Comparison of ENCODE assay signal across 8 cellular contexts in the genomic region with DNA sequence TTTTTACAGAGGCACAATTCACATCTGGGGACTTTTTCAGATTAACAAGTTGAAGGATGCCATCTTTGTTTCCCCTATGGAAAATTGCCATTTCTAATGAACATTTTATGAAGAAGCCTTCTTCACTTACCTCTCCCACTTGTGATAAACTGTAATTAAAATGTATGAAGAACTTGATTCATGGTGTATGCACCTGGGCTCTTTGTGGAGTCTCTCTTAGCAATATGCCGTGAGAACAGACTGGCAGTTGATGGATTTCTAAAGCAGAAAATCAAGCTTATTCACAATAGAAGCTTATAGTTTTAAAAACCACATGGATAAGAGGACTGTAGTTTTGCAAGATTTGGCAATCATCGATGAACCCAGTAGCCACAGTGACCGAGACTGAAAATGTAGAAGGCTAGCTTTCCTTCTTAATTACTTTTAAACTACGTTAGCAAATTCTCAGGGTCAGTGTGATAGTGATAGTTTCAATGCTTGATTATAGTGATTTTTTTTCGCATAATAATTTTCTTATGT.
DNase-seq lines count a peak whose midpoint lies in the region; ATAC-seq and TF ChIP-seq lines count a peak whose summit lies in the region.

No MANE protein-coding gene starts in this region.

- H3K27ac ChIP-seq in brain microvascular endothelial cell (peak overlapping the region; percentile 38), tibial nerve (peak overlapping the region in 3 of 4 donors; percentile 47 to 79 (median 70))

- peaks cover 0 to 51% (median 25%) of the 10 kb centered on the region in 4 donors for H3K4me1 ChIP-seq in tibial nerve

- no peak for TF ChIP-seq EP300 in tibial nerve (IDR thresholded peaks at IDR 0.05)

- H3K27me3 ChIP-seq in brain microvascular endothelial cell (replicated peaks) (no peaks in the 10 kb centered on the region), tibial nerve (no peaks in the 10 kb centered on the region)

- peak overlapping the region; percentile 4 for H3K27ac Mint-ChIP-seq in activated T-cell treated with anti-CD3 and anti-CD28 coated beads, Interleukin-2, amount 50 U/mL, for 24 hours
- no peak overlapping the region for H3K27ac Mint-ChIP-seq in activated CD4-positive, alpha-beta memory T cell treated with anti-CD3 and anti-CD28 coated beads, Interleukin-2, amount 10 ng/mL, durations not matched to agents 7 days and 5 days

- no peaks in the 10 kb centered on the region for H3K9me3 Mint-ChIP-seq in activated T-cell treated with anti-CD3 and anti-CD28 coated beads, Interleukin-2, amount 50 U/mL, for 24 hours
- H3K9me3 Mint-ChIP-seq in activated CD4-positive, alpha-beta memory T cell treated with anti-CD3 and anti-CD28 coated beads, Interleukin-2, amount 10 ng/mL, durations not matched to agents 7 days and 5 days, result no peaks in the 10 kb centered on the region

- H3K4me1 Mint-ChIP-seq in activated T-cell treated with anti-CD3 and anti-CD28 coated beads, Interleukin-2, amount 50 U/mL, for 24 hours (ENCODE audit: low read depth), result peaks cover 25% of the 10 kb centered on the region
- no peaks in the 10 kb centered on the region for H3K4me1 Mint-ChIP-seq in activated CD4-positive, alpha-beta memory T cell treated with anti-CD3 and anti-CD28 coated beads, Interleukin-2, amount 10 ng/mL, durations not matched to agents 7 days and 5 days

- no peak for TF ChIP-seq POLR2A in tibial nerve (IDR thresholded peaks at IDR 0.05)

- CTCF ChIA-PET in activated CD4-positive, alpha-beta memory T cell treated with anti-CD3 and anti-CD28 coated beads, Interleukin-2, amount 10 ng/mL, durations not matched to agents 7 days and 5 days (lab: Charles Lee), result no interaction called here

- H3K27me3 Mint-ChIP-seq in activated T-cell treated with anti-CD3 and anti-CD28 coated beads, Interleukin-2, amount 50 U/mL, for 24 hours, result no peaks in the 10 kb centered on the region
- H3K27me3 Mint-ChIP-seq in activated CD4-positive, alpha-beta memory T cell treated with anti-CD3 and anti-CD28 coated beads, Interleukin-2, amount 10 ng/mL, durations not matched to agents 7 days and 5 days, result no peaks in the 10 kb centered on the region

- H3K4me3 ChIP-seq in brain microvascular endothelial cell (ENCODE audit: low read depth, low read length) (no peak overlapping the region), tibial nerve (no peak overlapping the region)

- no peak overlapping the region for H3K4me3 Mint-ChIP-seq in activated T-cell treated with anti-CD3 and anti-CD28 coated beads, Interleukin-2, amount 50 U/mL, for 24 hours
- H3K4me3 Mint-ChIP-seq in activated CD4-positive, alpha-beta memory T cell treated with anti-CD3 and anti-CD28 coated beads, Interleukin-2, amount 10 ng/mL, durations not matched to agents 7 days and 5 days, result no peak overlapping the region

- H3K36me3 ChIP-seq in brain microvascular endothelial cell (replicated peaks), result no peaks in the 10 kb centered on the region
- H3K36me3 ChIP-seq in tibial nerve, result peaks cover 0 to 15% (median 0%) of the 10 kb centered on the region in 3 donors

- no peak for DNase-seq in activated T-cell treated with anti-CD3 and anti-CD28 coated beads, Interleukin-2, amount 50 U/mL, for 24 hours
- no peak for DNase-seq in activated T-cell treated with anti-CD3 and anti-CD28 coated beads, Interleukin-2, amount 50 U/mL, for 1 hour
- DNase-seq in brain microvascular endothelial cell (no peak), tibial nerve (ENCODE audit: low spot score in 2 of 2) (no peak), ACHN (no peak), Ammon's horn (ENCODE audit: low spot score) (no peak)
- DNase-seq in activated CD4-positive, alpha-beta memory T cell treated with anti-CD3 and anti-CD28 coated beads, Interleukin-2, amount 10 ng/mL, durations not matched to agents 7 days and 5 days, result no peak

- in situ Hi-C loops in brain microvascular endothelial cell (cut with HindIII; ENCODE audit: low pct_ligation_motif_present, low sequenced_read_pairs), result no loop called here
- in situ Hi-C loops in ACHN (cut with HindIII; ENCODE audit: low pct_ligation_motif_present, low pct_unique_long_range_greater_than_20kb, low sequenced_read_pairs), result no loop called here

- no peaks in the 10 kb centered on the region for H3K36me3 Mint-ChIP-seq in activated T-cell treated with anti-CD3 and anti-CD28 coated beads, Interleukin-2, amount 50 U/mL, for 24 hours (ENCODE audit: low read depth)
- no peaks in the 10 kb centered on the region for H3K36me3 Mint-ChIP-seq in activated CD4-positive, alpha-beta memory T cell treated with anti-CD3 and anti-CD28 coated beads, Interleukin-2, amount 10 ng/mL, durations not matched to agents 7 days and 5 days (ENCODE audit: low read depth)

- ATAC-seq in HG03565 (IDR thresholded peaks at IDR 0.05; ENCODE audit: unreplicated experiment), result peak; percentile 7

- POLR2A ChIA-PET in activated CD4-positive, alpha-beta memory T cell treated with anti-CD3 and anti-CD28 coated beads, Interleukin-2, amount 10 ng/mL, durations not matched to agents 7 days and 5 days (lab: Charles Lee), result no interaction called here

- H3K9me3 ChIP-seq in tibial nerve, result peaks cover 0 to 7% (median 0%) of the 10 kb centered on the region in 4 donors

- 57 to 60% methylated on average over 5 of the region's 5 CpGs for WGBS in tibial nerve, 2 donors

- TF ChIP-seq CTCF in brain microvascular endothelial cell (IDR thresholded peaks at IDR 0.05; ENCODE audit: low read depth, low read length, missing control alignments) (no peak), tibial nerve (IDR thresholded peaks at IDR 0.05) (no peak)
